Comparison of ENCODE assay signal across 12 cellular contexts in genomic region chr4:183723561-183724228, GRCh38.
DNase-seq lines count a peak whose midpoint lies in the region; ATAC-seq, FAIRE-seq and TF ChIP-seq lines count a peak whose summit lies in the region.
"Had no signal": no experiment of that assay in that cellular context is flagged by ENCODE, and none has a peak within 500 bp of the region (broad histone marks: within the 10 kb centered on the region; RNA-seq: fewer than 3 reads in every experiment).

No MANE protein-coding gene starts in this region.

- no peaks in the 10 kb centered on the region for H3K9me3 Mint-ChIP-seq in activated naive CD8-positive, alpha-beta T cell treated with anti-CD3 and anti-CD28 coated beads, Interleukin-2, amount 50 U/mL, for 24 hours

- intact Hi-C loops in thyroid gland (cut with DNase I) = no loop called here

- no peaks in the 10 kb centered on the region for H3K36me3 Mint-ChIP-seq in activated naive CD8-positive, alpha-beta T cell treated with anti-CD3 and anti-CD28 coated beads, Interleukin-2, amount 50 U/mL, for 24 hours (ENCODE audit: low read depth)

- H3K9ac ChIP-seq in BLaER1 = no peak overlapping the region; the same call in 1 of the 2 replicates
- peak overlapping the region; percentile 36 for H3K9ac ChIP-seq in mucosa of stomach (ENCODE audit: low read length)

- peak overlapping the region; percentile 68 for H3K4me2 ChIP-seq in BLaER1

- no peak for ATAC-seq in activated naive CD8-positive, alpha-beta T cell treated with anti-CD3 and anti-CD28 coated beads, Interleukin-2, amount 50 U/mL, for 24 hours

- TF ChIP-seq POLR2A in thyroid gland (IDR thresholded peaks at IDR 0.05) = no peak

- WGBS in thyroid gland, 2 donors = 85% methylated on average over 12 of the region's 12 CpGs

- DNase-seq in GM18507 (ENCODE audit: extremely low spot score, insufficient read length, low read depth) (no peak), thyroid gland (no peak), SK-N-DZ (ENCODE audit: low spot score) (no peak), NCI-H2081 (lab: John Stamatoyannopoulos, UW) (no peak), NOMO-1 treated with dmso at 0.1 percent for 144 hours (lab: John Stamatoyannopoulos, UW; ENCODE audit: unreplicated experiment) (no peak)
- no peak for DNase-seq in activated naive CD8-positive, alpha-beta T cell treated with anti-CD3 and anti-CD28 coated beads, Interleukin-2, amount 50 U/mL, for 24 hours
- DNase-seq: brain microvascular endothelial cell, NCI-H446 had no signal

- H3K27ac Mint-ChIP-seq in activated naive CD8-positive, alpha-beta T cell treated with anti-CD3 and anti-CD28 coated beads, Interleukin-2, amount 50 U/mL, for 24 hours = peak overlapping the region; percentile 41

- H4K20me1 ChIP-seq in BLaER1 = no peaks in the 10 kb centered on the region

- H3K4me1 Mint-ChIP-seq in activated naive CD8-positive, alpha-beta T cell treated with anti-CD3 and anti-CD28 coated beads, Interleukin-2, amount 50 U/mL, for 24 hours = peaks cover 15% of the 10 kb centered on the region

- peak; percentile 44 for FAIRE-seq in GM18507 (lab: Jason Lieb, UNC)

- H3K4me3 Mint-ChIP-seq in activated naive CD8-positive, alpha-beta T cell treated with anti-CD3 and anti-CD28 coated beads, Interleukin-2, amount 50 U/mL, for 24 hours = peak overlapping the region; percentile 61

- H3K4me1 ChIP-seq in BLaER1 (peaks cover 15% of the 10 kb centered on the region), mucosa of stomach (ENCODE audit: control insufficient read depth, insufficient read depth, low read length) (peaks cover 21% of the 10 kb centered on the region), thyroid gland (peaks cover 0 to 5% of the 10 kb centered on the region in 2 donors)
- H3K4me1 ChIP-seq: prostate gland had no signal

- H3K27me3 Mint-ChIP-seq in activated naive CD8-positive, alpha-beta T cell treated with anti-CD3 and anti-CD28 coated beads, Interleukin-2, amount 50 U/mL, for 24 hours = peaks cover 11% of the 10 kb centered on the region

- TF ChIP-seq CTCF in thyroid gland (IDR thresholded peaks at IDR 0.05) = no peak

- H3K4me3 ChIP-seq in BLaER1 (peak overlapping the region; percentile 61), mucosa of stomach (ENCODE audit: low read length) (no peak overlapping the region), thyroid gland (replicated peaks in 1 of 3) (no peak overlapping the region)

- H3K36me3 ChIP-seq in BLaER1 (no peaks in the 10 kb centered on the region), mucosa of stomach (ENCODE audit: control insufficient read depth, insufficient read depth, low read length) (no peaks in the 10 kb centered on the region), thyroid gland (no peaks in the 10 kb centered on the region)
- H3K36me3 ChIP-seq: brain microvascular endothelial cell, prostate gland, SJSA1 had no signal

- H3K27ac ChIP-seq in BLaER1 (peak overlapping the region; percentile 85; the same call in 1 of the 2 replicates), thyroid gland (peak overlapping the region in 1 of 3 donors; percentile 65)
- H3K27ac ChIP-seq: brain microvascular endothelial cell, SJSA1 had no signal

- H3K27me3 ChIP-seq in BLaER1 (no peaks in the 10 kb centered on the region), mucosa of stomach (ENCODE audit: control insufficient read depth, insufficient read depth, low read length) (no peaks in the 10 kb centered on the region), thyroid gland (no peaks in the 10 kb centered on the region)
- H3K27me3 ChIP-seq: brain microvascular endothelial cell had no signal

- H3K9me3 ChIP-seq in BLaER1 = peaks cover 34% of the 10 kb centered on the region
- no peaks in the 10 kb centered on the region for H3K9me3 ChIP-seq in mucosa of stomach (ENCODE audit: control insufficient read depth, low read length)
- no peaks in the 10 kb centered on the region for H3K9me3 ChIP-seq in thyroid gland
- H3K9me3 ChIP-seq: prostate gland, SJSA1 had no signal
